In the genomic region with DNA sequence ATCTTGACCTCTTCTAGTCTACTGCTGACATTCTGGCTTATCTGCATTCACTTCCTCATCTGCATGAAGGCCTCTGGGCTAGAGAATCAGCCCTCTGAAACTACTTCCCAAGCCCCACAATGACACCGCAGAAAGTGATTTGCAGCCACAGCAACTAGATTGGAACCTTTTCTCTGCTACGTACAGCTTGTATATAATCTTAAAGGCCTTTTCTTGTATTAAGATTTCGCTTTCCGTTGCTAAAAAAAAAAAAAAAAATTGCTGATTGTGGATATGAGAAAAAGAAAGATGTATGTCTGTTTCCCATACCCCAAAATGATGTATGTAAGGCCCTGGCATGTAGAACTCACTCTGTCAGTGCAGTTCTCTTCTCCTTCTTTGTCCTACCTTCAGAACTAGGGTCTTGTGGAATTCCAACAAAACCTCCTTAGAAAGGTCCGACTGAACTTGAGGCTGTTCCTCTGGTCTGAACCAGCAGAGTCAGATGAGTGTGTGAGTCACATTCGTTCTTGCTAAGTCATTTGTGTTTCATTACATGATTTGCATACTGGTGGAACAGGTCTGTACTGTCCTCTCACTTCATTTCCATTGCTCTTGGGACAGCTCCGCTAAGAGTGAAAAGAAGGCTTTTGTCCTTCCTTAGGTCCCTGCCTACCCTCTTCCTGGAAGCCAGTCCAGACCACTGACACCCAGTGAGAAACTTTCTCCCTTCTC, we compare ENCODE assay signal across 8 cellular contexts.
DNase-seq lines count a peak whose midpoint lies in the region; ATAC-seq and TF ChIP-seq lines count a peak whose summit lies in the region.

No MANE protein-coding gene starts in this region.

- H3K9me3 Mint-ChIP-seq in activated naive CD8-positive, alpha-beta T cell treated with anti-CD3 and anti-CD28 coated beads for 36 hours, result no peaks in the 10 kb centered on the region

- 70 to 79% (median 73%) methylated on average over 7 of the region's 7 CpGs for WGBS in adrenal gland, 4 donors

- H3K9me3 ChIP-seq in adrenal gland (replicated peaks in 1 of 3), result no peaks in the 10 kb centered on the region

- intact Hi-C loops in adrenal gland (cut with DNase I), result no loop called here

- peaks cover 4% of the 10 kb centered on the region for H3K27me3 Mint-ChIP-seq in activated naive CD8-positive, alpha-beta T cell treated with anti-CD3 and anti-CD28 coated beads for 36 hours

- peaks cover 3% of the 10 kb centered on the region in 2 donors for H3K4me1 ChIP-seq in adrenal gland (replicated peaks in 1 of 2)

- H3K27ac Mint-ChIP-seq in activated naive CD8-positive, alpha-beta T cell treated with anti-CD3 and anti-CD28 coated beads for 36 hours, result no peak overlapping the region

- DNase-seq in NCI-H510A (lab: John Stamatoyannopoulos, UW) (peak; percentile 59), erythroblast (lab: John Stamatoyannopoulos, UW) (peak; percentile 5 to 50), non-pigmented ciliary epithelial cell (ENCODE audit: low read depth) (peak; percentile 22), adrenal gland (no peak)
- no peak for DNase-seq in stimulated activated CD4-positive, alpha-beta T cell treated with anti-CD3 and anti-CD28 coated beads, Interleukin-2, amount 100 ng/mL, for 24 hours
- no peak for DNase-seq in activated naive CD8-positive, alpha-beta T cell treated with anti-CD3 and anti-CD28 coated beads for 36 hours

- H3K4me1 Mint-ChIP-seq in activated naive CD8-positive, alpha-beta T cell treated with anti-CD3 and anti-CD28 coated beads for 36 hours, result no peaks in the 10 kb centered on the region

- H3K36me3 ChIP-seq in adrenal gland (replicated peaks in 1 of 2), result peaks cover 0 to 11% of the 10 kb centered on the region in 2 donors

- H3K27ac ChIP-seq in adrenal gland, result peak overlapping the region in 1 of 5 donors; percentile 19

- H3K27me3 ChIP-seq in adrenal gland, result no peaks in the 10 kb centered on the region

- H3K36me3 Mint-ChIP-seq in activated naive CD8-positive, alpha-beta T cell treated with anti-CD3 and anti-CD28 coated beads for 36 hours, result no peaks in the 10 kb centered on the region

- H3K4me3 ChIP-seq in adrenal gland, result no peak overlapping the region

- TF ChIP-seq POLR2A in erythroblast (IDR thresholded peaks at IDR 0.05; ENCODE audit: low read length) (no peak), adrenal gland (IDR thresholded peaks at IDR 0.05) (no peak)

- TF ChIP-seq CTCF in adrenal gland (IDR thresholded peaks at IDR 0.05), result no peak

- no peak overlapping the region for H3K4me3 Mint-ChIP-seq in activated naive CD8-positive, alpha-beta T cell treated with anti-CD3 and anti-CD28 coated beads for 36 hours

- ATAC-seq in GM18861 (IDR thresholded peaks at IDR 0.05; ENCODE audit: unreplicated experiment) (peak; percentile 93), HG02885 (IDR thresholded peaks at IDR 0.05; ENCODE audit: poor library complexity, unreplicated experiment) (peak; percentile 90)

Comparison
In these comparisons a context has a peak if more than half of its experiments do, and no peak if none do; other contexts are left out.
1. DNase-seq: peak in NCI-H510A (single experiment), erythroblast (2 of 2) and non-pigmented ciliary epithelial cell (single experiment); none in adrenal gland (0 of 7), stimulated activated CD4-positive, alpha-beta T cell treated with anti-CD3 and anti-CD28 coated beads, Interleukin-2, amount 100 ng/mL, for 24 hours (0 of 2) and activated naive CD8-positive, alpha-beta T cell treated with anti-CD3 and anti-CD28 coated beads for 36 hours (single experiment).